In the genomic region with DNA sequence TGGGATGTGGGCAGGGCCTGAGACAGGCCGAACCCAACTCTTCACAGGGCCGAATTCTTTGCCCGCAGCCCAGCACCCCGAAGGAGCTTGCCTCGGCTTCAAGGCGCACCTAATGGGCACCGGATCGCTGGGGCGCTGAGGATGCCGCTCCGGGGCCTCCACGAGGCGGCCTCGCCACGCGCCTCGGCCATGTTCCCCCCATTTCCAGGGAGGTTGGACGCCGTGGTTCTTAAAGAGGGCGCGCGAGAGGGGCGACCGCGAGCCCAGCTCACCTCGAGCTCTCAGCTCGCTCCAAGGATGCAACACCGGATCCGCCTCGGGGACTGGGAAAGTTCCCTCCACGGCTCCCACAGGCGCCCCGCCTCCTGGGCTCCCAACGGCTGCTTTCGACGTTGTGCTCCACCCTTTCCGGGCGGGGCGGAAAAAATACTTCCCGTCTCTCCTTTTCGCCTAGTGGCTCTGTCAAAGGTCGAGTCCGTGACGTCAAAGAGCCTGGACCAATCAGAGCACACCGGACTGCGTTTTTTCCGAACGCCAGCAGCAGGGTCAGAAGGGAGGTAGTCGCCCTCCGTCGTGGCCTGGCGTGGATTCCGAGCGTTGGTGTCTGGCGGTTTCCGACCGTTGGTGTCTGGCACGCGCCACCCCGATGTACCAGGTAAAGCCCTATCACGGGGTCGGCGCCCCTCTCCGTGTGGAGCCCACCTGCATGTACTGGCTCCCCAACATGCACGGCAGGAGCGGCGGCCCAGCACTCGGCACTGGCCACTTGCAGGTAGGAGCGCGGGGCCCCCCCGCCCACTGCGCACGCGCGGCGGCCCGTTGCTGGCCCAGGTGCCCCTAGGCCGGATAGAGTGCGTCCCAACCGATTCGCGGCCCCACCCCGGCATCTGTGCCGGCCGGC, we compare ENCODE assay signal across 1 cellular context.
TF ChIP-seq lines count a peak whose summit lies in the region.
"Not testable (repeated sequence)": the region's sequence is repeated elsewhere in the genome, so short reads cannot be mapped to it uniquely, and the experiment has no call there.

No MANE protein-coding gene starts in this region.

TF ChIP-seq in K562, 482 proteins besides CTCF, POLR2A, EP300 and RAD21 (continued from another document and continues in another):
- TF ChIP-seq MNT (conservative IDR thresholded peaks at IDR 0.05) (peak; percentile 89 to 94), POLR2H (tag; IDR thresholded peaks at IDR 0.05; ENCODE audit: low read depth) (peak; percentile 96), KDM5B (IDR thresholded peaks at IDR 0.05; ENCODE audit: insufficient replicate concordance, low read depth, low read length) (peak; percentile 95), ZFX (CRISPR knock-in tag; IDR thresholded peaks at IDR 0.05) (peak; percentile 97), TBP (optimal IDR thresholded peaks at IDR 0.05; ENCODE audit: low read depth, low read length) (peak; percentile 74), THAP12 (CRISPR knock-in tag; IDR thresholded peaks at IDR 0.05) (peak; percentile 97), FOXK2 (conservative IDR thresholded peaks at IDR 0.05 in 1 of 2, IDR thresholded peaks at IDR 0.05 in 1 of 2; ENCODE audit: low read depth in 2 of 2) (0 out of 4 replicates have a peak, but pooled peaks of 1 of the 2 experiments have one; percentile 41), FOXP1 (CRISPR knock-in tag; IDR thresholded peaks at IDR 0.05) (peak; percentile 81; the same call in 1 of the 2 replicates), ATF1 (CRISPR knock-in tag; IDR thresholded peaks at IDR 0.05) (peak; percentile 46; the same call in 1 of the 2 replicates), ATF1 (tag; IDR thresholded peaks at IDR 0.05) (peak; percentile 98), FOXJ2 (tag; IDR thresholded peaks at IDR 0.05) (0 out of 2 replicates have a peak, but pooled peaks have one; percentile 21), YY1 (IDR thresholded peaks at IDR 0.05; ENCODE audit: borderline replicate concordance in 1 of 3, control insufficient read depth in 1 of 3, extremely low read depth in 1 of 3, insufficient read depth in 3 of 3, insufficient read length in 1 of 3, insufficient replicate concordance in 2 of 3, low read depth in 1 of 3, low read length in 2 of 3) (peak in 1 of 3 experiments; percentile 44), ZBTB17 (CRISPR knock-in tag; IDR thresholded peaks at IDR 0.05) (peak; percentile 83; the same call in 1 of the 2 replicates), SMAD4 (CRISPR knock-in tag; conservative IDR thresholded peaks at IDR 0.05) (peak; percentile 66), TARDBP (IDR thresholded peaks at IDR 0.05) (0 out of 2 replicates have a peak, but pooled peaks have one; percentile 55), MTA1 (IDR thresholded peaks at IDR 0.05; ENCODE audit: borderline replicate concordance) (peak; percentile 79; the same call in 1 of the 2 replicates), HDAC1 (IDR thresholded peaks at IDR 0.05) (peak in 1 of 2 experiments; percentile 96; a peak in 2 of 4 replicates), ELF2 (CRISPR knock-in tag; IDR thresholded peaks at IDR 0.05) (peak; percentile 63; the same call in 1 of the 2 replicates), RCOR1 (IDR thresholded peaks at IDR 0.05; ENCODE audit: borderline replicate concordance in 1 of 2, low read depth in 2 of 2, low read length in 2 of 2) (peak in 1 of 2 experiments; percentile 38; a peak in 1 of 4 replicates), NR3C1 (CRISPR knock-in tag; IDR thresholded peaks at IDR 0.05) (0 out of 2 replicates have a peak, but pooled peaks have one; percentile 20), PHF20 (IDR thresholded peaks at IDR 0.05; ENCODE audit: partially characterized antibody) (peak; percentile 91), HCFC1 (IDR thresholded peaks at IDR 0.05; ENCODE audit: low read depth, low read length) (peak; percentile 60), HMGXB4 (CRISPR knock-in tag; IDR thresholded peaks at IDR 0.05) (peak; percentile 58; the same call in 1 of the 2 replicates), POLR2B (IDR thresholded peaks at IDR 0.05; ENCODE audit: low read depth, partially characterized antibody) (peak; percentile 99), KLF6 (CRISPR knock-in tag; IDR thresholded peaks at IDR 0.05; ENCODE audit: borderline replicate concordance) (0 out of 2 replicates have a peak, but pooled peaks have one; percentile 39), ZNF639 (CRISPR knock-in tag; conservative IDR thresholded peaks at IDR 0.05 in 1 of 2, IDR thresholded peaks at IDR 0.05 in 1 of 2) (peak in 1 of 2 experiments; percentile 75; a peak in 1 of 4 replicates), KDM4B (IDR thresholded peaks at IDR 0.05; ENCODE audit: borderline replicate concordance in 2 of 2, low read depth in 1 of 2) (peak in 1 of 2 experiments; percentile 78; a peak in 1 of 4 replicates), ZNF146 (CRISPR knock-in tag; IDR thresholded peaks at IDR 0.05; ENCODE audit: unreplicated experiment) (peak; percentile 33), TEAD4 (IDR thresholded peaks at IDR 0.05; ENCODE audit: low read length) (peak; percentile 32; the same call in 1 of the 2 replicates), ZNF316 (IDR thresholded peaks at IDR 0.05) (0 out of 2 replicates have a peak, but pooled peaks have one; percentile 26), CHD2 (IDR thresholded peaks at IDR 0.05; ENCODE audit: low read depth, low read length) (peak; percentile 47)
- TF ChIP-seq, protein P1, sequence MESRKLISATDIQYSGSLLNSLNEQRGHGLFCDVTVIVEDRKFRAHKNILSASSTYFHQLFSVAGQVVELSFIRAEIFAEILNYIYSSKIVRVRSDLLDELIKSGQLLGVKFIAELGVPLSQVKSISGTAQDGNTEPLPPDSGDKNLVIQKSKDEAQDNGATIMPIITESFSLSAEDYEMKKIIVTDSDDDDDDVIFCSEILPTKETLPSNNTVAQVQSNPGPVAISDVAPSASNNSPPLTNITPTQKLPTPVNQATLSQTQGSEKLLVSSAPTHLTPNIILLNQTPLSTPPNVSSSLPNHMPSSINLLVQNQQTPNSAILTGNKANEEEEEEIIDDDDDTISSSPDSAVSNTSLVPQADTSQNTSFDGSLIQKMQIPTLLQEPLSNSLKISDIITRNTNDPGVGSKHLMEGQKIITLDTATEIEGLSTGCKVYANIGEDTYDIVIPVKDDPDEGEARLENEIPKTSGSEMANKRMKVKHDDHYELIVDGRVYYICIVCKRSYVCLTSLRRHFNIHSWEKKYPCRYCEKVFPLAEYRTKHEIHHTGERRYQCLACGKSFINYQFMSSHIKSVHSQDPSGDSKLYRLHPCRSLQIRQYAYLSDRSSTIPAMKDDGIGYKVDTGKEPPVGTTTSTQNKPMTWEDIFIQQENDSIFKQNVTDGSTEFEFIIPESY (CRISPR knock-in tag; IDR thresholded peaks at IDR 0.05): 0 out of 2 replicates have a peak, but pooled peaks have one; percentile 18
- TF ChIP-seq, protein P2, sequence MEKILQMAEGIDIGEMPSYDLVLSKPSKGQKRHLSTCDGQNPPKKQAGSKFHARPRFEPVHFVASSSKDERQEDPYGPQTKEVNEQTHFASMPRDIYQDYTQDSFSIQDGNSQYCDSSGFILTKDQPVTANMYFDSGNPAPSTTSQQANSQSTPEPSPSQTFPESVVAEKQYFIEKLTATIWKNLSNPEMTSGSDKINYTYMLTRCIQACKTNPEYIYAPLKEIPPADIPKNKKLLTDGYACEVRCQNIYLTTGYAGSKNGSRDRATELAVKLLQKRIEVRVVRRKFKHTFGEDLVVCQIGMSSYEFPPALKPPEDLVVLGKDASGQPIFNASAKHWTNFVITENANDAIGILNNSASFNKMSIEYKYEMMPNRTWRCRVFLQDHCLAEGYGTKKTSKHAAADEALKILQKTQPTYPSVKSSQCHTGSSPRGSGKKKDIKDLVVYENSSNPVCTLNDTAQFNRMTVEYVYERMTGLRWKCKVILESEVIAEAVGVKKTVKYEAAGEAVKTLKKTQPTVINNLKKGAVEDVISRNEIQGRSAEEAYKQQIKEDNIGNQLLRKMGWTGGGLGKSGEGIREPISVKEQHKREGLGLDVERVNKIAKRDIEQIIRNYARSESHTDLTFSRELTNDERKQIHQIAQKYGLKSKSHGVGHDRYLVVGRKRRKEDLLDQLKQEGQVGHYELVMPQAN (IDR thresholded peaks at IDR 0.05; ENCODE audit: borderline replicate concordance): peak; percentile 82
- TF ChIP-seq, protein P3, sequence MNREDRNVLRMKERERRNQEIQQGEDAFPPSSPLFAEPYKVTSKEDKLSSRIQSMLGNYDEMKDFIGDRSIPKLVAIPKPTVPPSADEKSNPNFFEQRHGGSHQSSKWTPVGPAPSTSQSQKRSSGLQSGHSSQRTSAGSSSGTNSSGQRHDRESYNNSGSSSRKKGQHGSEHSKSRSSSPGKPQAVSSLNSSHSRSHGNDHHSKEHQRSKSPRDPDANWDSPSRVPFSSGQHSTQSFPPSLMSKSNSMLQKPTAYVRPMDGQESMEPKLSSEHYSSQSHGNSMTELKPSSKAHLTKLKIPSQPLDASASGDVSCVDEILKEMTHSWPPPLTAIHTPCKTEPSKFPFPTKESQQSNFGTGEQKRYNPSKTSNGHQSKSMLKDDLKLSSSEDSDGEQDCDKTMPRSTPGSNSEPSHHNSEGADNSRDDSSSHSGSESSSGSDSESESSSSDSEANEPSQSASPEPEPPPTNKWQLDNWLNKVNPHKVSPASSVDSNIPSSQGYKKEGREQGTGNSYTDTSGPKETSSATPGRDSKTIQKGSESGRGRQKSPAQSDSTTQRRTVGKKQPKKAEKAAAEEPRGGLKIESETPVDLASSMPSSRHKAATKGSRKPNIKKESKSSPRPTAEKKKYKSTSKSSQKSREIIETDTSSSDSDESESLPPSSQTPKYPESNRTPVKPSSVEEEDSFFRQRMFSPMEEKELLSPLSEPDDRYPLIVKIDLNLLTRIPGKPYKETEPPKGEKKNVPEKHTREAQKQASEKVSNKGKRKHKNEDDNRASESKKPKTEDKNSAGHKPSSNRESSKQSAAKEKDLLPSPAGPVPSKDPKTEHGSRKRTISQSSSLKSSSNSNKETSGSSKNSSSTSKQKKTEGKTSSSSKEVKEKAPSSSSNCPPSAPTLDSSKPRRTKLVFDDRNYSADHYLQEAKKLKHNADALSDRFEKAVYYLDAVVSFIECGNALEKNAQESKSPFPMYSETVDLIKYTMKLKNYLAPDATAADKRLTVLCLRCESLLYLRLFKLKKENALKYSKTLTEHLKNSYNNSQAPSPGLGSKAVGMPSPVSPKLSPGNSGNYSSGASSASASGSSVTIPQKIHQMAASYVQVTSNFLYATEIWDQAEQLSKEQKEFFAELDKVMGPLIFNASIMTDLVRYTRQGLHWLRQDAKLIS (CRISPR knock-in tag; IDR thresholded peaks at IDR 0.05): peak; percentile 48
- TF ChIP-seq TEAD4 (CRISPR knock-in tag; IDR thresholded peaks at IDR 0.05; ENCODE audit: borderline replicate concordance): not testable (repeated sequence)
- TF ChIP-seq, protein P4, sequence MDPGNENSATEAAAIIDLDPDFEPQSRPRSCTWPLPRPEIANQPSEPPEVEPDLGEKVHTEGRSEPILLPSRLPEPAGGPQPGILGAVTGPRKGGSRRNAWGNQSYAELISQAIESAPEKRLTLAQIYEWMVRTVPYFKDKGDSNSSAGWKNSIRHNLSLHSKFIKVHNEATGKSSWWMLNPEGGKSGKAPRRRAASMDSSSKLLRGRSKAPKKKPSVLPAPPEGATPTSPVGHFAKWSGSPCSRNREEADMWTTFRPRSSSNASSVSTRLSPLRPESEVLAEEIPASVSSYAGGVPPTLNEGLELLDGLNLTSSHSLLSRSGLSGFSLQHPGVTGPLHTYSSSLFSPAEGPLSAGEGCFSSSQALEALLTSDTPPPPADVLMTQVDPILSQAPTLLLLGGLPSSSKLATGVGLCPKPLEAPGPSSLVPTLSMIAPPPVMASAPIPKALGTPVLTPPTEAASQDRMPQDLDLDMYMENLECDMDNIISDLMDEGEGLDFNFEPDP (CRISPR knock-in tag; IDR thresholded peaks at IDR 0.05): 0 out of 2 replicates have a peak, but pooled peaks have one; percentile 63
